Comparison of ENCODE assay signal across 1 cellular context in the genomic region with DNA sequence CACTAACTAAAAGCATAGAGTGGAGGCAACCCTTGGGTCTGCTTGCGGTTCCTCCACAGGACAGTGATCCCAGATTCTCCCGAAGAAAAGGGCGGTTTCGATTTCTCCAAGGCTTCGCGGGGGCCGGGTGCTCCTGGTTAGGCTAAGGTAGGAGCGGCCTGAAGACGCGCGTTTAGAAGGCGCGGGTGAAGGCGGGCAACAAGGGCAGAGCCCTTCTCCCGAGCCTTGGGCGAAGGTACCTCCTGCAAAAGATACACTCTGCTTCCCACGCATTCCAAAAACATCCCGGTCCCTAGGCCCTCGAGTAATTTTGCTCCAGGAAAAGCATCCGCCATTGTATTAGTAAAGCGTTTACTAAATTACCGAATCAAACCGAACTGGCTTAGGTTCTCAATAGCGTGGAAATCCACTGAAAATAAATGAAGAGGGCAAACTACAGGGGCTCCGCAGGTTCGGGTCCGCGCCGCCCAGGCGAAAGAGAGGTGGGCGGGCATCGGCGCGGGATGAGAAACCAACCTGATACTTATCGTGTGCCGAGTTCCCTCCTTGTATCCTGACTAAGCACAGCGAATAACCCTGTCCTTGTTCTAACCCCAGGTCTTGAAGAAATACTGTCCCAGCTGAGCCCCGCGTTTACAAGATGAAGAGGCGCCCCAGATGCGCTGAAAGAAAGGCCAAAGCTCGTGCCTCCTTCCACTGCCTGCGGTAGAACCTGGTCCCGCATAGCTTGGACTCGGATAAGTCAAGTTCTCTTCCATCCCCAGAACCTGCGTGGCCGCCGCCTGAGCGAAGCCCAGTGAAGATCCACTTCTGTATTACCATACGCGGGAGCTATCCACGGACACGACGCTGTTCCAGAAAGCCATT.
TF ChIP-seq lines count a peak whose summit lies in the region.

No MANE protein-coding gene starts in this region.

TF ChIP-seq in WTC11, 78 proteins besides CTCF, POLR2A, EP300 and RAD21 (continued from another document):
- TF ChIP-seq AR (CRISPR knock-in tag; IDR thresholded peaks at IDR 0.05) (no peak), ARID4B (CRISPR knock-in tag; IDR thresholded peaks at IDR 0.05; ENCODE audit: borderline replicate concordance) (no peak), SP1 (CRISPR knock-in tag; conservative IDR thresholded peaks at IDR 0.05) (no peak), E2F1 (CRISPR knock-in tag; IDR thresholded peaks at IDR 0.05) (no peak), ZNF425 (CRISPR knock-in tag; conservative IDR thresholded peaks at IDR 0.05) (no peak), EMX1 (CRISPR knock-in tag; IDR thresholded peaks at IDR 0.05) (no peak), ETV6 (CRISPR knock-in tag; IDR thresholded peaks at IDR 0.05) (no peak), ZNF281 (CRISPR knock-in tag; IDR thresholded peaks at IDR 0.05) (no peak), GTF2I (CRISPR knock-in tag; conservative IDR thresholded peaks at IDR 0.05) (no peak), GRHL2 (CRISPR knock-in tag; IDR thresholded peaks at IDR 0.05; ENCODE audit: insufficient replicate concordance, severe bottlenecking) (no peak), ESRRA (CRISPR knock-in tag; IDR thresholded peaks at IDR 0.05; ENCODE audit: borderline replicate concordance) (no peak)
- TF ChIP-seq, protein P1, sequence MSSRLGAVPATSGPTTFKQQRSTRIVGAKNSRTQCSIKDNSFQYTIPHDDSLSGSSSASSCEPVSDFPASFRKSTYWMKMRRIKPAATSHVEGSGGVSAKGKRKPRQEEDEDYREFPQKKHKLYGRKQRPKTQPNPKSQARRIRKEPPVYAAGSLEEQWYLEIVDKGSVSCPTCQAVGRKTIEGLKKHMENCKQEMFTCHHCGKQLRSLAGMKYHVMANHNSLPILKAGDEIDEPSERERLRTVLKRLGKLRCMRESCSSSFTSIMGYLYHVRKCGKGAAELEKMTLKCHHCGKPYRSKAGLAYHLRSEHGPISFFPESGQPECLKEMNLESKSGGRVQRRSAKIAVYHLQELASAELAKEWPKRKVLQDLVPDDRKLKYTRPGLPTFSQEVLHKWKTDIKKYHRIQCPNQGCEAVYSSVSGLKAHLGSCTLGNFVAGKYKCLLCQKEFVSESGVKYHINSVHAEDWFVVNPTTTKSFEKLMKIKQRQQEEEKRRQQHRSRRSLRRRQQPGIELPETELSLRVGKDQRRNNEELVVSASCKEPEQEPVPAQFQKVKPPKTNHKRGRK (CRISPR knock-in tag; IDR thresholded peaks at IDR 0.05; ENCODE audit: borderline replicate concordance): no peak
TF ChIP-seq in WTC11: peak in this region for 0.
